ENCODE assay signal across 1 cellular context in the genomic region with DNA sequence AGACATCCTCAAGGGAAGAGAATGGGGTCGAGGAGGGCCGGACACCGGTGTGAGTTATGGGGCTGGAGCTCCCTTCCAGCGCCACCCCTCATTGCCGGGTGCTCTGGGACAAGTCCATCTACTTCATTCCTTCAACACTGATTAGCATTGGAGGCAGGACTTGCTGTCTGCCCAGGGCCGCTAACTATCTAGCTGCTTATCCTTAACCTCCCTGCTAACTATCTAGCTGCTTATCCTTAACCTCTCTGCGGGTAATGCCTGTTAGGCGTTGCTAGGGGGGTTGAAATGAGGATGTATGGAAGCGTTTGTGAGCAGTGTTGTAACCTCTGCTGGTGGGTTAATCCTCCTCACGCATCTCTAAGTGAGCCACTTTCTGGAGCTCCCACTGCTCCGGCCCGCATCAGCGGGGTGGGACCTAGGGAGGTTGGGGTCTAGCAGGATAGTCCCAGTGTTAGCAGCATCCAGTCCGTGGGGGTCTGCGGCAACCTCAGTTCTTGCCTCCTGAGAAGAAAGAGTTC.
TF ChIP-seq lines count a peak whose summit lies in the region.

No MANE protein-coding gene starts in this region.

TF ChIP-seq in endothelial cell of umbilical vein, 7 proteins besides CTCF, POLR2A, EP300 and RAD21:
- TF ChIP-seq JUN (IDR thresholded peaks at IDR 0.05; ENCODE audit: borderline replicate concordance, insufficient read depth, insufficient read length, low read depth) (no peak), GATA2 (IDR thresholded peaks at IDR 0.05; ENCODE audit: insufficient read depth, insufficient read length, low read depth, low read length) (no peak), EZH2 (IDR thresholded peaks at IDR 0.05; ENCODE audit: borderline replicate concordance, low read depth, low read length, severe bottlenecking) (no peak), POLR2AphosphoS5 (IDR thresholded peaks at IDR 0.05; ENCODE audit: insufficient read depth, low read depth, low read length) (no peak), FOS (IDR thresholded peaks at IDR 0.05; ENCODE audit: borderline replicate concordance, insufficient read depth, low read length) (no peak)
- TF ChIP-seq, protein P1, sequence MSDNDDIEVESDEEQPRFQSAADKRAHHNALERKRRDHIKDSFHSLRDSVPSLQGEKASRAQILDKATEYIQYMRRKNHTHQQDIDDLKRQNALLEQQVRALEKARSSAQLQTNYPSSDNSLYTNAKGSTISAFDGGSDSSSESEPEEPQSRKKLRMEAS (IDR thresholded peaks at IDR 0.05; ENCODE audit: insufficient read depth, insufficient read length) = no peak
